ENCODE assay signal across 1 cellular context in genomic region chr5:72378636-72379289, GRCh38.
TF ChIP-seq lines count a peak whose summit lies in the region.

No MANE protein-coding gene starts in this region.

TF ChIP-seq in SK-N-SH, 30 proteins besides CTCF, POLR2A, EP300 and RAD21 (continued from another document):
- TF ChIP-seq PBX3 (IDR thresholded peaks at IDR 0.05) = 0 out of 2 replicates have a peak, but pooled peaks have one; percentile 25
- peak; percentile 30 for TF ChIP-seq TCF12 (IDR thresholded peaks at IDR 0.05)
- TF ChIP-seq MAX (IDR thresholded peaks at IDR 0.05; ENCODE audit: low read depth) = peak; percentile 43
- TF ChIP-seq FOSL2 (IDR thresholded peaks at IDR 0.05; ENCODE audit: borderline replicate concordance, low read depth) = peak; percentile 76
TF ChIP-seq in SK-N-SH: peak in this region for 10.
